In genomic region chr3:27325419-27325818, GRCh38 we compare ENCODE assay signal across 10 cellular contexts. TPM values are rescaled to one million over a fixed set of nuclear protein-coding genes. Genes with fewer than 3 reads are reported as not detected.
DNase-seq lines count a peak whose midpoint lies in the region; ATAC-seq, FAIRE-seq and TF ChIP-seq lines count a peak whose summit lies in the region.
"Had no signal": no experiment of that assay in that cellular context is flagged by ENCODE, and none has a peak within 500 bp of the region (broad histone marks: within the 10 kb centered on the region; RNA-seq: fewer than 3 reads in every experiment).

No MANE protein-coding gene starts in this region.

- H3K36me3 ChIP-seq in gastrocnemius medialis = no peaks in the 10 kb centered on the region
- H3K36me3 ChIP-seq: ascending aorta, spleen had no signal

- no peak overlapping the region for H3K4me3 ChIP-seq in gastrocnemius medialis
- H3K4me3 ChIP-seq: ascending aorta, spleen had no signal

- no peaks in the 10 kb centered on the region for H3K9me3 Mint-ChIP-seq in chondrocyte (ENCODE audit: low read depth)
- peaks cover 7% of the 10 kb centered on the region for H3K9me3 Mint-ChIP-seq in activated T-helper 17 cell treated with anti-CD3 and anti-CD28 coated beads, Interleukin-2, amount 50 U/mL, for 72 hours
- H3K9me3 Mint-ChIP-seq: immature natural killer cell had no signal

- no peak overlapping the region for H3K27ac Mint-ChIP-seq in chondrocyte (ENCODE audit: unreplicated experiment)
- no peak overlapping the region for H3K27ac Mint-ChIP-seq in activated T-helper 17 cell treated with anti-CD3 and anti-CD28 coated beads, Interleukin-2, amount 50 U/mL, for 72 hours
- H3K27ac Mint-ChIP-seq: immature natural killer cell had no signal

- H3K4me3 Mint-ChIP-seq in chondrocyte (ENCODE audit: unreplicated experiment) = no peak overlapping the region
- H3K4me3 Mint-ChIP-seq in activated T-helper 17 cell treated with anti-CD3 and anti-CD28 coated beads, Interleukin-2, amount 50 U/mL, for 72 hours = no peak overlapping the region
- H3K4me3 Mint-ChIP-seq: immature natural killer cell had no signal

- peak; percentile 58 for ATAC-seq in HG02642 (IDR thresholded peaks at IDR 0.05; ENCODE audit: poor library complexity, unreplicated experiment)
- no peak for ATAC-seq in gastrocnemius medialis
- no peak for ATAC-seq in activated T-helper 17 cell treated with anti-CD3 and anti-CD28 coated beads, Interleukin-2, amount 50 U/mL, for 72 hours (replicated peaks)

- no peaks in the 10 kb centered on the region for H3K27me3 ChIP-seq in gastrocnemius medialis
- H3K27me3 ChIP-seq: ascending aorta, spleen had no signal

- peaks cover 5% of the 10 kb centered on the region for H3K36me3 Mint-ChIP-seq in chondrocyte (ENCODE audit: low read depth)
- no peaks in the 10 kb centered on the region for H3K36me3 Mint-ChIP-seq in activated T-helper 17 cell treated with anti-CD3 and anti-CD28 coated beads, Interleukin-2, amount 50 U/mL, for 72 hours (ENCODE audit: low read depth)

- in situ Hi-C loops in gastrocnemius medialis (cut with MboI; ENCODE audit: low sequenced_read_pairs in 4 of 4) = no loop called here

- TF ChIP-seq CTCF in GM12874 (IDR thresholded peaks at IDR 0.05; ENCODE audit: insufficient read depth, low read depth, low read length) (peak; percentile 38; the same call in 1 of the 2 replicates), chondrocyte (IDR thresholded peaks at IDR 0.05) (peak; percentile 33), gastrocnemius medialis (IDR thresholded peaks at IDR 0.05 in 4 of 5, conservative IDR thresholded peaks at IDR 0.05 in 1 of 5) (no peak)

- H3K4me1 Mint-ChIP-seq in chondrocyte (ENCODE audit: low read depth) = peaks cover 42% of the 10 kb centered on the region
- peaks cover 5% of the 10 kb centered on the region for H3K4me1 Mint-ChIP-seq in activated T-helper 17 cell treated with anti-CD3 and anti-CD28 coated beads, Interleukin-2, amount 50 U/mL, for 72 hours

- FAIRE-seq in GM12892 (lab: Jason Lieb, UNC) = no peak

- intact Hi-C loops in gastrocnemius medialis (cut with DNase I; ENCODE audit: low total_unique reads) = no loop called here

- no peaks in the 10 kb centered on the region for H3K9me3 ChIP-seq in gastrocnemius medialis
- H3K9me3 ChIP-seq: ascending aorta had no signal

- TF ChIP-seq POLR2A in gastrocnemius medialis (IDR thresholded peaks at IDR 0.05) (no peak), erythroblast (IDR thresholded peaks at IDR 0.05; ENCODE audit: low read length) (no peak), GM12892 (IDR thresholded peaks at IDR 0.05; ENCODE audit: low read depth, low read length) (no peak)

- DNase-seq in chondrocyte (ENCODE audit: low spot score) (no peak), gastrocnemius medialis (no peak), erythroblast (lab: John Stamatoyannopoulos, UW) (no peak), GM12892 (ENCODE audit: insufficient read length) (no peak)
- DNase-seq: immature natural killer cell, spleen had no signal

- H3K4me1 ChIP-seq in gastrocnemius medialis = peaks cover 30 to 32% of the 10 kb centered on the region in 2 donors
- H3K4me1 ChIP-seq: spleen had no signal

- H3K27me3 Mint-ChIP-seq in chondrocyte (ENCODE audit: low read depth) = no peaks in the 10 kb centered on the region
- no peaks in the 10 kb centered on the region for H3K27me3 Mint-ChIP-seq in activated T-helper 17 cell treated with anti-CD3 and anti-CD28 coated beads, Interleukin-2, amount 50 U/mL, for 72 hours

- peak overlapping the region; percentile 82 to 85 (median 84) for H3K27ac ChIP-seq in gastrocnemius medialis
- H3K27ac ChIP-seq: ascending aorta, spleen had no signal

RNA-seq across cellular contexts. Expression of gene NEK10, which starts 43.8 kb away (rescaled TPM):
- 7.3 to 7.9 TPM (median 7.5 TPM) in 3 replicates for total RNA-seq in chondrocyte
- 10 to 100 TPM in 1 of 4 donors, 1 to 10 TPM in 3; 3.6 to 12.8 (median 7.5) TPM for total RNA-seq in gastrocnemius medialis
- total RNA-seq in activated T-helper 17 cell treated with anti-CD3 and anti-CD28 coated beads, Interleukin-2, amount 50 U/mL, for 72 hours = 1 to 10 TPM in 1 of 2 donors, under 1 TPM in 1; 0.61 to 1.6 TPM
- 0.28 TPM for polyA plus RNA-seq in GM12892 (2012; ENCODE audit: missing spikeins)
- total RNA-seq: ascending aorta had no signal

Comparison
In these comparisons a context has a peak if more than half of its experiments do, and no peak if none do; other contexts are left out.
1. CTCF ChIP-seq: peak in GM12874 (single experiment) and chondrocyte (single experiment); none in gastrocnemius medialis (0 of 5).